8 cellular contexts compared by ENCODE assay signal in the genomic region with DNA sequence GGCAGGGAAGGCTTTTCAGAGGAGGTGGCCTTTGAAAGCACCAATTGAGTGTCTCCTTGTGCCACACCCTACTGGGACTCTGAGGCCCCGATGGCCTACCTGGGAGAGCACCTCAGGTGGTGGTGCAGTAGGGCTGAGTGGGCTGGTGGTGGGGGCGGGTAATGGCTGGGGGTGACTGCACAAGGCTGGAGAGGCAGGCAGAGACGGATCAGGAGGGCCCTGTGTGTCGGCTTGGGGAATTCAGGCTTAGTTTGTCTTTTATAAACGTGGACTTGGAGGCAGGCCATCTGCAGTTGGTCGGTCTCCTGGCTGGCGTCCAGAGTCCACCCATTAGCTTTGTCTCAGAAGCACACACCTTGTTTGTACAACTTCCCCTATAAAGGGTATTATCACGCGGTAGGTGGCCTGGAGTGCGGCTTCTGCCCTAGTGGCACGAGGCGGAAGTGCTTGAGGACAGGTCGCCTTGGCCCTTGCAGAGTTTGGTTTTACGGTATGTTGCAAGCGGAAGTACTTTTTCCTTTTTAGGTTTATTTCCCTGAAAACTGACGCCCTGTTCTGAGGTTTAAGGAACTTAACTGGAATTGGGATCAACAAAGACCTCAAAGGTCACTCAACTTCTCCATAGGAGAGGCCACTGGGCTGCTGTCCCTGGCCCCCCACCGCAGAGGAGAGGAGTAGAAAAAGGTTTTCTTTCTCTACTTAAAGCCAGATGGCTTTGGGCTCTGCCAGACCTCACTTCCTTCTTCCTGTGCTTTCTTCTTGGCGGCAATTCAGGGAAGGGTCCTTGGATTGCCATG. TPM values are rescaled to one million over a fixed set of nuclear protein-coding genes. Genes with fewer than 3 reads are reported as not detected.
DNase-seq lines count a peak whose midpoint lies in the region; ATAC-seq, FAIRE-seq and TF ChIP-seq lines count a peak whose summit lies in the region.
"Had no signal": no experiment of that assay in that cellular context is flagged by ENCODE, and none has a peak within 500 bp of the region (broad histone marks: within the 10 kb centered on the region; RNA-seq: fewer than 3 reads in every experiment).

No MANE protein-coding gene starts in this region.

- TF ChIP-seq POLR2A in GM12892 (IDR thresholded peaks at IDR 0.05; ENCODE audit: low read depth, low read length) = no peak; the same call in 1 of the 2 replicates

- no peak for DNase-seq in GM12892 (ENCODE audit: insufficient read length)
- DNase-seq in NCI-H2081 treated with DMSO at 0.1 percent for 48 hours (lab: John Stamatoyannopoulos, UW) = peak; percentile 91
- peak; percentile 76 for DNase-seq in activated CD8-positive, alpha-beta T cell treated with anti-CD3 and anti-CD28 coated beads for 36 hours
- DNase-seq in fibroblast of pulmonary artery (ENCODE audit: low read depth) = peak; percentile 12
- DNase-seq in omental fat pad (ENCODE audit: low spot score) = peak; percentile 56

- intact Hi-C loops in activated CD8-positive, alpha-beta T cell treated with anti-CD3 and anti-CD28 coated beads for 36 hours (cut with micrococcal nuclease) = loop anchor here (5.0 kb wide), 1 partner anchor 150 kb away; a partner anchor contains a TSS

- CTCF ChIA-PET in activated CD8-positive, alpha-beta T cell treated with anti-CD3 and anti-CD28 coated beads for 36 hours (lab: Charles Lee) = interaction anchor here (0.8 to 2.4 kb wide), 17 partner anchors 8 to 199 kb away, joined by 3 to 12 read pairs (median 4); a partner anchor contains a TSS

- H3K4me3 ChIP-seq in fibroblast of pulmonary artery (replicated peaks; ENCODE audit: low read depth, low read length) = no peak overlapping the region
- H3K4me3 ChIP-seq: tibial artery had no signal

- H3K9me3 Mint-ChIP-seq in activated CD8-positive, alpha-beta T cell treated with anti-CD3 and anti-CD28 coated beads for 36 hours = no peaks in the 10 kb centered on the region

- H3K27ac Mint-ChIP-seq in activated CD8-positive, alpha-beta T cell treated with anti-CD3 and anti-CD28 coated beads for 36 hours = peak overlapping the region; percentile 88

- FAIRE-seq in GM12892 (lab: Jason Lieb, UNC) = peak; percentile 70

- TF ChIP-seq CTCF in activated CD8-positive, alpha-beta T cell treated with anti-CD3 and anti-CD28 coated beads for 36 hours (IDR thresholded peaks at IDR 0.05) = peak; percentile 67
- TF ChIP-seq CTCF in fibroblast of pulmonary artery (IDR thresholded peaks at IDR 0.05; ENCODE audit: low read length, missing control alignments) (peak; percentile 40), omental fat pad (IDR thresholded peaks at IDR 0.05) (peak in 1 of 3 donors; percentile 18)

- peaks cover 68% of the 10 kb centered on the region for H3K4me1 Mint-ChIP-seq in activated CD8-positive, alpha-beta T cell treated with anti-CD3 and anti-CD28 coated beads for 36 hours (ENCODE audit: low read depth)

- ATAC-seq in HG02870 (IDR thresholded peaks at IDR 0.05; ENCODE audit: unreplicated experiment) (peak; percentile 45), omental fat pad (ENCODE audit: low FRiP score) (peak; percentile 55), HG03196 (IDR thresholded peaks at IDR 0.05; ENCODE audit: unreplicated experiment) (no peak)
- peak; percentile 60 for ATAC-seq in activated CD8-positive, alpha-beta T cell treated with anti-CD3 and anti-CD28 coated beads for 36 hours

- peaks cover 11% of the 10 kb centered on the region for H3K36me3 Mint-ChIP-seq in activated CD8-positive, alpha-beta T cell treated with anti-CD3 and anti-CD28 coated beads for 36 hours (ENCODE audit: low read depth)

- H3K4me3 Mint-ChIP-seq in activated CD8-positive, alpha-beta T cell treated with anti-CD3 and anti-CD28 coated beads for 36 hours = peak overlapping the region; percentile 41

- POLR2A ChIA-PET in activated CD8-positive, alpha-beta T cell treated with anti-CD3 and anti-CD28 coated beads for 36 hours (lab: Charles Lee) = interaction anchor here (0.6 to 1.6 kb wide), 6 partner anchors 9 to 230 kb away, joined by 3 to 6 read pairs (median 4); no protein-coding TSS in a partner anchor

- H3K27me3 Mint-ChIP-seq in activated CD8-positive, alpha-beta T cell treated with anti-CD3 and anti-CD28 coated beads for 36 hours = no peaks in the 10 kb centered on the region

RNA-seq across cellular contexts. Expression of a gene that starts 8.0 kb away (rescaled TPM):
- 18.1 TPM for polyA plus RNA-seq in GM12892 (2012; ENCODE audit: missing spikeins)
- total RNA-seq in activated CD8-positive, alpha-beta T cell treated with anti-CD3 and anti-CD28 coated beads for 36 hours = 10 to 100 TPM; 34.7 to 36.3 TPM
- 10 to 100 TPM; 38.0 to 58.2 (median 56.8) TPM for total RNA-seq in omental fat pad
